In genomic region chr15:99982662-99983061, GRCh38 we compare ENCODE assay signal across 14 cellular contexts.
"Had no signal": no experiment of that assay in that cellular context is flagged by ENCODE, and none has a peak within 500 bp of the region (broad histone marks: within the 10 kb centered on the region; RNA-seq: fewer than 3 reads in every experiment).

No MANE protein-coding gene starts in this region.

- H3K27me3 Mint-ChIP-seq: activated T-helper 17 cell treated with anti-CD3 and anti-CD28 coated beads, Interleukin-2, amount 50 U/mL, for 72 hours had no signal

- H3K36me3 ChIP-seq: gastrocnemius medialis, heart right ventricle had no signal

- H3K79me2 ChIP-seq: parathyroid adenoma had no signal

- H3K27me3 ChIP-seq: gastrocnemius medialis, heart right ventricle had no signal

- H3K9me3 Mint-ChIP-seq: activated naive CD4-positive, alpha-beta T cell treated with anti-CD3 and anti-CD28 coated beads for 36 hours; activated naive CD8-positive, alpha-beta T cell treated with anti-CD3 and anti-CD28 coated beads, Interleukin-2, amount 50 U/mL, for 24 hours; activated T-helper 17 cell treated with anti-CD3 and anti-CD28 coated beads, Interleukin-2, amount 50 U/mL, for 72 hours; neural crest cell; stimulated activated effector memory CD8-positive, alpha-beta T cell treated with anti-CD3 and anti-CD28 coated beads, Interleukin-12 subunit alpha, Interleukin-12 subunit beta, amount 100 ng/mL, for 72 hours; T-helper 2 cell treated with Interferon-gamma antibody and Interleukin-4, amounts not matched to agents 5 μg/mL and 100 μg/mL, for 36 hours had no signal

- DNase-seq: activated naive CD4-positive, alpha-beta T cell treated with anti-CD3 and anti-CD28 coated beads for 36 hours; activated naive CD8-positive, alpha-beta T cell treated with anti-CD3 and anti-CD28 coated beads, Interleukin-2, amount 50 U/mL, for 24 hours; activated T-cell treated with anti-CD3 and anti-CD28 coated beads for 4 hours; erythroblast; gastrocnemius medialis; heart right ventricle; mammary epithelial cell had no signal

- H3K27ac Mint-ChIP-seq: activated naive CD4-positive, alpha-beta T cell treated with anti-CD3 and anti-CD28 coated beads for 36 hours; activated naive CD8-positive, alpha-beta T cell treated with anti-CD3 and anti-CD28 coated beads, Interleukin-2, amount 50 U/mL, for 24 hours; activated T-helper 17 cell treated with anti-CD3 and anti-CD28 coated beads, Interleukin-2, amount 50 U/mL, for 72 hours; stimulated activated effector memory CD8-positive, alpha-beta T cell treated with anti-CD3 and anti-CD28 coated beads, Interleukin-12 subunit alpha, Interleukin-12 subunit beta, amount 100 ng/mL, for 72 hours; T-helper 2 cell treated with Interferon-gamma antibody and Interleukin-4, amounts not matched to agents 5 μg/mL and 100 μg/mL, for 36 hours had no signal

- H3K9me3 ChIP-seq: gastrocnemius medialis, heart right ventricle had no signal

- H3K4me1 ChIP-seq: parathyroid adenoma had no signal

- H3K4me3 Mint-ChIP-seq: activated naive CD4-positive, alpha-beta T cell treated with anti-CD3 and anti-CD28 coated beads for 36 hours; activated naive CD8-positive, alpha-beta T cell treated with anti-CD3 and anti-CD28 coated beads, Interleukin-2, amount 50 U/mL, for 24 hours; activated T-helper 17 cell treated with anti-CD3 and anti-CD28 coated beads, Interleukin-2, amount 50 U/mL, for 72 hours; neural crest cell; stimulated activated effector memory CD8-positive, alpha-beta T cell treated with anti-CD3 and anti-CD28 coated beads, Interleukin-12 subunit alpha, Interleukin-12 subunit beta, amount 100 ng/mL, for 72 hours; T-helper 2 cell treated with Interferon-gamma antibody and Interleukin-4, amounts not matched to agents 5 μg/mL and 100 μg/mL, for 36 hours had no signal

- H2AFZ ChIP-seq: parathyroid adenoma had no signal

- H3K36me3 Mint-ChIP-seq: stimulated activated effector memory CD8-positive, alpha-beta T cell treated with anti-CD3 and anti-CD28 coated beads, Interleukin-12 subunit alpha, Interleukin-12 subunit beta, amount 100 ng/mL, for 72 hours had no signal

- H3K4me1 Mint-ChIP-seq: activated naive CD8-positive, alpha-beta T cell treated with anti-CD3 and anti-CD28 coated beads, Interleukin-2, amount 50 U/mL, for 24 hours; activated T-helper 17 cell treated with anti-CD3 and anti-CD28 coated beads, Interleukin-2, amount 50 U/mL, for 72 hours; stimulated activated effector memory CD8-positive, alpha-beta T cell treated with anti-CD3 and anti-CD28 coated beads, Interleukin-12 subunit alpha, Interleukin-12 subunit beta, amount 100 ng/mL, for 72 hours had no signal

- ATAC-seq: activated CD4-positive, CD25-positive, alpha-beta regulatory T cell treated with anti-CD3 and anti-CD28 coated beads, Interleukin-2, amount 50 U/mL, for 24 hours; activated naive CD8-positive, alpha-beta T cell treated with anti-CD3 and anti-CD28 coated beads, Interleukin-2, amount 50 U/mL, for 24 hours; activated T-helper 17 cell treated with anti-CD3 and anti-CD28 coated beads, Interleukin-2, amount 50 U/mL, for 72 hours; gastrocnemius medialis; left lobe of liver; stimulated activated effector memory CD8-positive, alpha-beta T cell treated with anti-CD3 and anti-CD28 coated beads, Interleukin-12 subunit alpha, Interleukin-12 subunit beta, amount 100 ng/mL, for 72 hours had no signal

- H3K27ac ChIP-seq: gastrocnemius medialis, parathyroid adenoma had no signal

- H3K4me3 ChIP-seq: gastrocnemius medialis, heart right ventricle had no signal
